ENCODE assay signal across 12 cellular contexts in the genomic region with DNA sequence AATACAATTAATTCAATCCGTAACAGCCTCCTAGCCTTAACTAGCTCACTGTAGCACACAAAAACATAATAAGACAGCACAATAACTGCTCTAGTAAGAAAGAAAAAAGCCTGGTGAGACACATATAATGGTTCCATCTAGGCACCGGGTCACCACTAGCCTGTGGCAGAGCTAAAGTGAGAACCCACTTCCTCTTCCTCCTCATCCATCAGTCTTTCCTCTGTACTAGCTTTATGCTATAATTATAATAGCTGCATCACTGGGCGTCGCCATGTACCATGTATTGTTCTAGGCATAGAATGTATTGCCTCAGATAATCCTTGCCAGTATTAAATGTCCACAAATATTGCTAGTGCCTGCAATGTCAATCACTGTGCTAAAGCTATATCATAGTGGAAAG. TPM values are rescaled to one million over a fixed set of nuclear protein-coding genes. Genes with fewer than 3 reads are reported as not detected.
DNase-seq lines count a peak whose midpoint lies in the region; ATAC-seq and TF ChIP-seq lines count a peak whose summit lies in the region.
"Had no signal": no experiment of that assay in that cellular context is flagged by ENCODE, and none has a peak within 500 bp of the region (broad histone marks: within the 10 kb centered on the region; RNA-seq: fewer than 3 reads in every experiment).

No MANE protein-coding gene starts in this region.

- ATAC-seq in left lung (peak; percentile 47), HG02938 (IDR thresholded peaks at IDR 0.05; ENCODE audit: unreplicated experiment) (no peak)
- ATAC-seq: gastroesophageal sphincter had no signal

- H3K27me3 Mint-ChIP-seq in T-helper 1 cell treated with Interleukin-12 subunit alpha and Interleukin-12 subunit beta and Interleukin-4 antibody, amounts not matched to agents 30 μg/mL and 1 μg/mL, for 36 hours (ENCODE audit: low read depth) = peaks cover 5% of the 10 kb centered on the region

- peak; percentile 79 for DNase-seq in GDM1 (lab: John Stamatoyannopoulos, UW)
- DNase-seq in left lung = no peak
- no peak for DNase-seq in NCI-H146 treated with DMSO at 0.1 percent for 48 hours (lab: John Stamatoyannopoulos, UW; ENCODE audit: unreplicated experiment)
- no peak for DNase-seq in COLO668 (lab: John Stamatoyannopoulos, UW; ENCODE audit: unreplicated experiment)
- DNase-seq: DMS79 treated with DMSO at 0.1 percent for 48 hours, IMR-90, SHP77 had no signal

- H3K9me3 ChIP-seq in BLaER1 treated with 17β-estradiol and CSF1 and Interleukin-3, amounts not matched to agents 10 nM and 100 nM (replicated peaks in 1 of 11) = peaks cover 0 to 15% (median 0%) of the 10 kb centered on the region in 11 experiments; a peak in 7 of 22 replicates
- H3K9me3 ChIP-seq in left lung = no peaks in the 10 kb centered on the region
- H3K9me3 ChIP-seq: gastroesophageal sphincter had no signal

- peaks cover 5% of the 10 kb centered on the region for H3K9me3 Mint-ChIP-seq in T-helper 1 cell treated with Interleukin-12 subunit alpha and Interleukin-12 subunit beta and Interleukin-4 antibody, amounts not matched to agents 30 μg/mL and 1 μg/mL, for 36 hours

- H3K4me2 ChIP-seq in BLaER1 treated with 17β-estradiol and CSF1 and Interleukin-3, amounts not matched to agents 10 nM and 100 nM = peak overlapping the region; percentile 2 to 84 (median 69); a peak in 21 of 22 replicates

- H3K4me3 ChIP-seq in BLaER1 treated with 17β-estradiol and CSF1 and Interleukin-3, amounts not matched to agents 10 nM and 100 nM = peak overlapping the region in 2 of 10 experiments; percentile 4 to 13; a peak in 2 of 20 replicates
- H3K4me3 ChIP-seq in left lung = no peak overlapping the region
- H3K4me3 ChIP-seq: gastroesophageal sphincter, skin epidermis had no signal

- TF ChIP-seq CTCF in left lung (IDR thresholded peaks at IDR 0.05) = no peak

- peaks cover 33% of the 10 kb centered on the region for H3K4me1 Mint-ChIP-seq in T-helper 1 cell treated with Interleukin-12 subunit alpha and Interleukin-12 subunit beta and Interleukin-4 antibody, amounts not matched to agents 30 μg/mL and 1 μg/mL, for 36 hours (ENCODE audit: low read depth)

- H3K4me3 Mint-ChIP-seq in T-helper 1 cell treated with Interleukin-12 subunit alpha and Interleukin-12 subunit beta and Interleukin-4 antibody, amounts not matched to agents 30 μg/mL and 1 μg/mL, for 36 hours = peak overlapping the region; percentile 27

- peak overlapping the region; percentile 26 for H3K27ac Mint-ChIP-seq in T-helper 1 cell treated with Interleukin-12 subunit alpha and Interleukin-12 subunit beta and Interleukin-4 antibody, amounts not matched to agents 30 μg/mL and 1 μg/mL, for 36 hours

- peak overlapping the region in 9 of 11 experiments; percentile 12 to 70 (median 60); a peak in 17 of 22 replicates for H3K27ac ChIP-seq in BLaER1 treated with 17β-estradiol and CSF1 and Interleukin-3, amounts not matched to agents 10 nM and 100 nM
- peak overlapping the region in 1 of 2 donors; percentile 14 for H3K27ac ChIP-seq in left lung
- H3K27ac ChIP-seq: gastroesophageal sphincter had no signal

- intact Hi-C loops in left lung (cut with DNase I) = no loop called here

- H4K20me1 ChIP-seq in BLaER1 treated with 17β-estradiol and CSF1 and Interleukin-3, amounts not matched to agents 10 nM and 100 nM = peaks cover 0 to 15% (median 0%) of the 10 kb centered on the region in 11 experiments; a peak in 3 of 22 replicates

- peaks cover 4% of the 10 kb centered on the region for H3K36me3 Mint-ChIP-seq in T-helper 1 cell treated with Interleukin-12 subunit alpha and Interleukin-12 subunit beta and Interleukin-4 antibody, amounts not matched to agents 30 μg/mL and 1 μg/mL, for 36 hours (ENCODE audit: low read depth)

- H3K9ac ChIP-seq in BLaER1 treated with 17β-estradiol and CSF1 and Interleukin-3, amounts not matched to agents 10 nM and 100 nM = peak overlapping the region in 1 of 11 experiments; percentile 27; a peak in 1 of 22 replicates

- no peaks in the 10 kb centered on the region for H3K27me3 ChIP-seq in BLaER1 treated with 17β-estradiol and CSF1 and Interleukin-3, amounts not matched to agents 10 nM and 100 nM
- H3K27me3 ChIP-seq in left lung = no peaks in the 10 kb centered on the region
- H3K27me3 ChIP-seq: gastroesophageal sphincter had no signal

- H3K36me3 ChIP-seq in BLaER1 treated with 17β-estradiol and CSF1 and Interleukin-3, amounts not matched to agents 10 nM and 100 nM = peaks cover 0 to 60% (median 0%) of the 10 kb centered on the region in 11 experiments; a peak in 7 of 22 replicates
- H3K36me3 ChIP-seq in left lung = no peaks in the 10 kb centered on the region
- H3K36me3 ChIP-seq: gastroesophageal sphincter had no signal

- peaks cover 20 to 59% (median 42%) of the 10 kb centered on the region in 10 experiments for H3K4me1 ChIP-seq in BLaER1 treated with 17β-estradiol and CSF1 and Interleukin-3, amounts not matched to agents 10 nM and 100 nM
- peaks cover 0 to 25% of the 10 kb centered on the region in 2 donors for H3K4me1 ChIP-seq in left lung
- H3K4me1 ChIP-seq: gastroesophageal sphincter had no signal

RNA-seq across cellular contexts. Expression of gene ADRB2, which starts 23.1 kb away (rescaled TPM):
- 10 to 100 TPM; 12.3 to 14.2 TPM for total RNA-seq in left lung
